25 cellular contexts compared by ENCODE assay signal in genomic region chr5:30693326-30693725, GRCh38.
"Had no signal": no experiment of that assay in that cellular context is flagged by ENCODE, and none has a peak within 500 bp of the region (broad histone marks: within the 10 kb centered on the region; RNA-seq: fewer than 3 reads in every experiment).

No MANE protein-coding gene starts in this region.

- H3K9me3 ChIP-seq: breast epithelium, colonic mucosa, esophagus muscularis mucosa, gastrocnemius medialis, transverse colon, vagina had no signal

- H3K4me1 Mint-ChIP-seq: activated naive CD8-positive, alpha-beta T cell treated with anti-CD3 and anti-CD28 coated beads, Interleukin-2, amount 10 ng/mL, durations not matched to agents 7 days and 5 days; central memory CD8-positive, alpha-beta T cell; natural killer cell; stimulated activated memory B cell treated with anti-CD40 and anti-IgM and Interleukin-4, amounts not matched to agents 10 μg/mL and 1 μg/mL and 100 μg/mL, for 72 hours had no signal

- H3K27me3 Mint-ChIP-seq: activated CD4-positive, alpha-beta memory T cell treated with anti-CD3 and anti-CD28 coated beads for 36 hours; activated naive CD8-positive, alpha-beta T cell treated with anti-CD3 and anti-CD28 coated beads, Interleukin-2, amount 10 ng/mL, durations not matched to agents 7 days and 5 days; central memory CD8-positive, alpha-beta T cell; stimulated activated memory B cell treated with anti-CD40 and anti-IgM and Interleukin-4, amounts not matched to agents 10 μg/mL and 1 μg/mL and 100 μg/mL, for 72 hours had no signal

- H3K36me3 Mint-ChIP-seq: activated CD4-positive, alpha-beta memory T cell treated with anti-CD3 and anti-CD28 coated beads for 36 hours; activated naive CD8-positive, alpha-beta T cell treated with anti-CD3 and anti-CD28 coated beads, Interleukin-2, amount 10 ng/mL, durations not matched to agents 7 days and 5 days; natural killer cell; stimulated activated memory B cell treated with anti-CD40 and anti-IgM and Interleukin-4, amounts not matched to agents 10 μg/mL and 1 μg/mL and 100 μg/mL, for 72 hours had no signal

- H3K4me3 ChIP-seq: breast epithelium, colonic mucosa, dorsolateral prefrontal cortex, esophagus muscularis mucosa, gastrocnemius medialis, stomach, transverse colon, vagina had no signal

- ATAC-seq: activated T-cell treated with anti-CD3 and anti-CD28 coated beads, Interleukin-2, amount 50 U/mL, for 72 hours; gastrocnemius medialis; left ventricle myocardium superior; natural killer cell; sciatic nerve; stimulated activated memory B cell treated with anti-CD40 and anti-IgM and Interleukin-4, amounts not matched to agents 10 μg/mL and 1 μg/mL and 100 μg/mL, for 72 hours had no signal

- H3K36me3 ChIP-seq: breast epithelium, colonic mucosa, esophagus muscularis mucosa, gastrocnemius medialis, stomach, transverse colon, vagina had no signal

- H3K27me3 ChIP-seq: breast epithelium, colonic mucosa, dorsolateral prefrontal cortex, esophagus muscularis mucosa, gastrocnemius medialis, stomach, transverse colon, vagina had no signal

- FAIRE-seq: islet of Langerhans, small intestine had no signal

- DNase-seq: activated CD4-positive, alpha-beta memory T cell treated with anti-CD3 and anti-CD28 coated beads for 36 hours; activated CD4-positive, alpha-beta T cell treated with anti-CD3 and anti-CD28 coated beads for 48 hours; activated effector memory CD4-positive, alpha-beta T cell treated with Interleukin-2 at 50 U/mL for 16 hours; activated naive CD4-positive, alpha-beta T cell treated with anti-CD3 and anti-CD28 coated beads for 36 hours; activated naive CD8-positive, alpha-beta T cell treated with anti-CD3 and anti-CD28 coated beads, Interleukin-2, amount 10 ng/mL, durations not matched to agents 7 days and 5 days; activated T-cell treated with anti-CD3 and anti-CD28 coated beads, Interleukin-2, amount 50 U/mL, for 72 hours; amniotic stem cell; colonic mucosa; gastrocnemius medialis; head of caudate nucleus; left ventricle myocardium superior; midbrain; natural killer cell; small intestine; stimulated activated CD4-positive, alpha-beta T cell treated with anti-CD3 and anti-CD28 coated beads, Interleukin-15, amount 100 ng/mL, for 24 hours; stomach; transverse colon had no signal

- H3K4me3 Mint-ChIP-seq: activated CD4-positive, alpha-beta memory T cell treated with anti-CD3 and anti-CD28 coated beads for 36 hours; activated naive CD4-positive, alpha-beta T cell treated with anti-CD3 and anti-CD28 coated beads for 36 hours; activated naive CD8-positive, alpha-beta T cell treated with anti-CD3 and anti-CD28 coated beads, Interleukin-2, amount 10 ng/mL, durations not matched to agents 7 days and 5 days; activated T-cell treated with anti-CD3 and anti-CD28 coated beads, Interleukin-2, amount 50 U/mL, for 72 hours; central memory CD8-positive, alpha-beta T cell; natural killer cell; stimulated activated memory B cell treated with anti-CD40 and anti-IgM and Interleukin-4, amounts not matched to agents 10 μg/mL and 1 μg/mL and 100 μg/mL, for 72 hours had no signal

- H3K27ac ChIP-seq: breast epithelium, colonic mucosa, dorsolateral prefrontal cortex, esophagus muscularis mucosa, gastrocnemius medialis, stomach, transverse colon, vagina had no signal

- H3K4me1 ChIP-seq: breast epithelium, colonic mucosa, esophagus muscularis mucosa, gastrocnemius medialis, stomach, transverse colon, vagina had no signal

- H3K27ac Mint-ChIP-seq: activated CD4-positive, alpha-beta memory T cell treated with anti-CD3 and anti-CD28 coated beads for 36 hours; activated naive CD4-positive, alpha-beta T cell treated with anti-CD3 and anti-CD28 coated beads for 36 hours; activated naive CD8-positive, alpha-beta T cell treated with anti-CD3 and anti-CD28 coated beads, Interleukin-2, amount 10 ng/mL, durations not matched to agents 7 days and 5 days; activated T-cell treated with anti-CD3 and anti-CD28 coated beads, Interleukin-2, amount 50 U/mL, for 72 hours; natural killer cell; stimulated activated memory B cell treated with anti-CD40 and anti-IgM and Interleukin-4, amounts not matched to agents 10 μg/mL and 1 μg/mL and 100 μg/mL, for 72 hours had no signal
